In genomic region chr1:43556772-43557171, GRCh38 we compare ENCODE assay signal across 20 cellular contexts. TPM values are rescaled to one million over a fixed set of nuclear protein-coding genes. Genes with fewer than 3 reads are reported as not detected.
A peak's percentile ranks its signal among the peaks of the same experiment; 100 is the strongest.
DNase-seq lines count a peak whose midpoint lies in the region; ATAC-seq, FAIRE-seq and TF ChIP-seq lines count a peak whose summit lies in the region.
"Had no signal": no experiment of that assay in that cellular context is flagged by ENCODE, and none has a peak within 500 bp of the region (broad histone marks: within the 10 kb centered on the region; RNA-seq: fewer than 3 reads in every experiment).

No MANE protein-coding gene starts in this region.

- H3K4me2 ChIP-seq in neuronal stem cell (ENCODE audit: insufficient read depth, low read length, poor library complexity, severe bottlenecking): no peak overlapping the region

- peaks cover 8% of the 10 kb centered on the region for H3K4me1 ChIP-seq in RWPE2 (ENCODE audit: insufficient read depth, poor library complexity, severe bottlenecking)
- peaks cover 4 to 61% (median 50%) of the 10 kb centered on the region in 4 donors for H3K4me1 ChIP-seq in esophagus muscularis mucosa
- peaks cover 9 to 25% of the 10 kb centered on the region in 2 donors for H3K4me1 ChIP-seq in neuronal stem cell (ENCODE audit: control insufficient read depth in 2 of 2, insufficient read depth in 1 of 2, low read depth in 1 of 2, low read length in 2 of 2)
- peaks cover 0 to 56% (median 29%) of the 10 kb centered on the region in 4 donors for H3K4me1 ChIP-seq in tibial nerve
- H3K4me1 ChIP-seq in kidney (ENCODE audit: control insufficient read depth in 1 of 2, insufficient read depth in 1 of 2, low read depth in 1 of 2, low read length in 2 of 2): peaks cover 0 to 26% of the 10 kb centered on the region in 2 donors

- H3K27me3 ChIP-seq in RWPE2 (ENCODE audit: insufficient read depth, poor library complexity, severe bottlenecking): no peaks in the 10 kb centered on the region
- no peaks in the 10 kb centered on the region for H3K27me3 ChIP-seq in esophagus muscularis mucosa
- peaks cover 0 to 2% (median 0%) of the 10 kb centered on the region in 3 experiments for H3K27me3 ChIP-seq in neuronal stem cell (ENCODE audit: control insufficient read depth in 3 of 3, insufficient read depth in 3 of 3, low read depth in 1 of 3, low read length in 3 of 3)
- no peaks in the 10 kb centered on the region for H3K27me3 ChIP-seq in tibial nerve

- H4K8ac ChIP-seq in neuronal stem cell (ENCODE audit: low read depth, low read length): no peak overlapping the region

- H3K9ac ChIP-seq in neuronal stem cell (ENCODE audit: low read depth, low read length, poor library complexity) (no peak overlapping the region), kidney (ENCODE audit: low read length in 2 of 2) (no peak overlapping the region)

- H2BK120ac ChIP-seq in neuronal stem cell (ENCODE audit: low read depth, low read length): no peak overlapping the region

- no peak for TF ChIP-seq EP300 in esophagus muscularis mucosa (IDR thresholded peaks at IDR 0.05)
- no peak for TF ChIP-seq EP300 in tibial nerve (IDR thresholded peaks at IDR 0.05)

- H4K91ac ChIP-seq in neuronal stem cell (ENCODE audit: low read depth, low read length, poor library complexity): no peak overlapping the region

- peaks cover 11% of the 10 kb centered on the region for H3K79me1 ChIP-seq in neuronal stem cell (ENCODE audit: low read depth, low read length)

- TF ChIP-seq CTCF in RWPE2 (IDR thresholded peaks at IDR 0.05; ENCODE audit: poor library complexity, severe bottlenecking) (no peak), esophagus muscularis mucosa (IDR thresholded peaks at IDR 0.05) (no peak), tibial nerve (IDR thresholded peaks at IDR 0.05) (no peak), kidney (IDR thresholded peaks at IDR 0.05; ENCODE audit: borderline replicate concordance, extremely low read depth, insufficient read depth) (no peak)

- no peak overlapping the region for H2BK15ac ChIP-seq in neuronal stem cell (ENCODE audit: low read length)

- H3K9me3 ChIP-seq in RWPE2 (ENCODE audit: severe bottlenecking): no peaks in the 10 kb centered on the region
- no peaks in the 10 kb centered on the region for H3K9me3 ChIP-seq in esophagus muscularis mucosa
- H3K9me3 ChIP-seq in neuronal stem cell (replicated peaks in 1 of 2; ENCODE audit: control insufficient read depth in 2 of 2, insufficient read depth in 1 of 2, low read depth in 1 of 2, low read length in 2 of 2): peaks cover 0 to 3% of the 10 kb centered on the region in 2 donors
- H3K9me3 ChIP-seq in tibial nerve: no peaks in the 10 kb centered on the region
- H3K9me3 ChIP-seq in kidney (ENCODE audit: control insufficient read depth in 1 of 2, low read length in 2 of 2): no peaks in the 10 kb centered on the region

- DNase-seq in RWPE2 (ENCODE audit: low spot score) (no peak), esophagus muscularis mucosa (ENCODE audit: extremely low spot score) (no peak), neuronal stem cell (ENCODE audit: low spot score) (no peak), tibial nerve (ENCODE audit: low spot score in 2 of 2) (no peak), T-helper 1 cell (no peak), kidney (no peak), NCI-H345 (lab: John Stamatoyannopoulos, UW) (no peak), MV-4-11 (lab: John Stamatoyannopoulos, UW) (no peak)
- DNase-seq: AML-193, COR-L47, GF-D8, KG1, NCI-H1092, NCI-H146, NCI-H2081 treated with DMSO at 0.1 percent for 48 hours, NCI-H510A treated with DMSO at 0.1 percent for 48 hours, NCI-H82, SHP77 treated with DMSO at 0.1 percent for 48 hours had no signal

- H3K18ac ChIP-seq in neuronal stem cell (ENCODE audit: low read length): no peak overlapping the region

- WGBS in esophagus muscularis mucosa: 90% methylated on average over 2 of the region's 6 CpGs
- WGBS in neuronal stem cell (ENCODE audit: extremely low coverage in 2 of 2, insufficient read length in 2 of 2, insufficient replicate concordance in 1 of 2), 2 donors: no CpG with 5 or more reads among the region's 6 CpGs
- 60% methylated on average over 6 of the region's 6 CpGs; no CpG with 5 or more reads in 1 of the 2 donors for WGBS in tibial nerve, 2 donors

- H2BK5ac ChIP-seq in neuronal stem cell (ENCODE audit: low read length): no peak overlapping the region

- no peak for TF ChIP-seq POLR2A in esophagus muscularis mucosa (IDR thresholded peaks at IDR 0.05; ENCODE audit: low read depth)
- no peak for TF ChIP-seq POLR2A in tibial nerve (IDR thresholded peaks at IDR 0.05)

- no peak overlapping the region for H2BK12ac ChIP-seq in neuronal stem cell (ENCODE audit: low read length)

- H3K14ac ChIP-seq in neuronal stem cell (ENCODE audit: low read length): no peak overlapping the region

- intact Hi-C loops in esophagus muscularis mucosa (cut with DNase I) (no loop called here), kidney (cut with DNase I) (no loop called here)

- no peak overlapping the region for H3K4ac ChIP-seq in neuronal stem cell (ENCODE audit: low read length)

- ATAC-seq in RWPE2 (ENCODE audit: low read depth): no peak
- ATAC-seq: HepG2 had no signal

- peaks cover 86% of the 10 kb centered on the region for H3K36me3 ChIP-seq in RWPE2 (ENCODE audit: low read depth)
- peaks cover 0 to 25% (median 9%) of the 10 kb centered on the region in 4 donors for H3K36me3 ChIP-seq in esophagus muscularis mucosa
- H3K36me3 ChIP-seq in neuronal stem cell (replicated peaks in 1 of 2; ENCODE audit: control insufficient read depth in 2 of 2, insufficient read depth in 2 of 2, low read length in 2 of 2): peaks cover 28 to 61% of the 10 kb centered on the region in 2 donors
- peaks cover 0 to 21% (median 0%) of the 10 kb centered on the region in 3 donors for H3K36me3 ChIP-seq in tibial nerve
- peaks cover 3 to 11% of the 10 kb centered on the region in 2 donors for H3K36me3 ChIP-seq in kidney (ENCODE audit: control insufficient read depth in 1 of 2, insufficient read depth in 2 of 2, low read length in 2 of 2)

- H3K23ac ChIP-seq in neuronal stem cell (ENCODE audit: low read depth, low read length, poor library complexity): peak overlapping the region; percentile 3

- FAIRE-seq in kidney (lab: Jason Lieb, UNC): no peak
- FAIRE-seq: GM12891, HepG2 had no signal

- H3K4me3 ChIP-seq in RWPE2 (ENCODE audit: severe bottlenecking): no peak overlapping the region
- no peak overlapping the region for H3K4me3 ChIP-seq in esophagus muscularis mucosa
- H3K4me3 ChIP-seq in neuronal stem cell (ENCODE audit: low read length in 2 of 2): no peak overlapping the region
- H3K4me3 ChIP-seq in tibial nerve: no peak overlapping the region
- no peak overlapping the region for H3K4me3 ChIP-seq in kidney (ENCODE audit: low read length in 2 of 2)

- H2AFZ ChIP-seq in neuronal stem cell (ENCODE audit: low read length): no peak overlapping the region

- no peak overlapping the region for H2AK5ac ChIP-seq in neuronal stem cell (ENCODE audit: low read depth, low read length)

- peak overlapping the region; percentile 12 for H3K27ac ChIP-seq in RWPE2 (ENCODE audit: poor library complexity, severe bottlenecking)
- H3K27ac ChIP-seq in esophagus muscularis mucosa (replicated peaks in 1 of 4): peak overlapping the region; percentile 76 to 88 (median 82)
- no peak overlapping the region for H3K27ac ChIP-seq in neuronal stem cell (replicated peaks; ENCODE audit: low read length)
- H3K27ac ChIP-seq in tibial nerve: peak overlapping the region in 3 of 4 donors; percentile 57 to 79 (median 77)
- no peak overlapping the region for H3K27ac ChIP-seq in kidney (ENCODE audit: low read depth in 2 of 2, low read length in 2 of 2)

RNA-seq across cellular contexts. Expression of gene PTPRF, which starts 26.1 kb away (rescaled TPM):
- total RNA-seq in esophagus muscularis mucosa: 10 to 100 TPM; 33.8 to 84.2 (median 53.7) TPM
- 62.9 TPM for polyA plus RNA-seq in neuronal stem cell (2013, experiment 1 of 2)
- 64.0 TPM for polyA plus RNA-seq in neuronal stem cell (2013, experiment 2 of 2)
- 100 to 1,000 TPM in 2 of 4 donors, 10 to 100 TPM in 2; 72.0 to 112 (median 92.5) TPM for total RNA-seq in tibial nerve
- total RNA-seq in kidney: 197 TPM
- 39.5 TPM for polyA plus RNA-seq in kidney (ENCODE audit: insufficient read depth, low read depth, low replicate concordance)

Comparison
In these comparisons a context has a peak if more than half of its experiments do, and no peak if none do; other contexts are left out.
1. H3K27ac ChIP-seq: peak in RWPE2 (single experiment), esophagus muscularis mucosa (4 of 4) and tibial nerve (3 of 4); none in neuronal stem cell (single experiment) and kidney (0 of 2).